1 cellular context compared by ENCODE assay signal in the genomic region with DNA sequence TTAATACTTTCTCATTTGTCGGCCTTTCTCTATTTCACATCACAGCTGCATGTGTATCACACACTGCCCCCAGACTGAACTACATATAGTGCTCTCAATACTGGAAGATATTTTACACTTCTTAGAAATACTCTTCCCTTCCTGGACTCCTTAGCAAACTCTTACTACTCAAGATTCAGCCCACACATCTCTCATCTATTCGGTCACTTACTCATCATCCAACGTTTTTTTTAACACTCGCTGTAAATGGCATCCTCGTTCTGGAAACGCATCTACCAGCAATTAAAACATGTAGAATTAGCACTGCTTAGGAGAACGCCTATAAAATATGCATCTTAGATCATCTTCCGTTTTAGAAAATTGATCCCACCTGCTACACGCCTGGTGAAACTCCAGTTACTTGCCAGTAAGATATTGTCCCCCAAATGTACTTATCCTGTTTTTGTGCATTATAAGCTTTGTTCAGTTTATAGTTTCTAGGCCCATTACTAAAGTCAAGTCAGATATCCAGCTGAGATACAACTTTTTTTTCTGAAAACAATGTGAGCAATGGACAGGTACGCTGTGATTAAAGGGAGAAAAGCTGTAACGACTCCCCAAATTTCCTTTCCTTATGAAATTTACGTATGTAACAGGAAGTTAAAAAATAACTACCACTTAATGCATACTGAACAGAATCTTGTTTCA.
A peak's percentile ranks its signal among the peaks of the same experiment; 100 is the strongest.
TF ChIP-seq lines count a peak whose summit lies in the region.

No MANE protein-coding gene starts in this region.

TF ChIP-seq in K562, 482 proteins besides CTCF, POLR2A, EP300 and RAD21:
- TF ChIP-seq ZNF23 (CRISPR knock-in tag; IDR thresholded peaks at IDR 0.05) (no peak), OTX1 (CRISPR knock-in tag; IDR thresholded peaks at IDR 0.05) (no peak), ZFX (CRISPR knock-in tag; IDR thresholded peaks at IDR 0.05) (0 out of 2 replicates have a peak, but pooled peaks have one; percentile 14), ZNF175 (CRISPR knock-in tag; IDR thresholded peaks at IDR 0.05; ENCODE audit: low read depth) (no peak), TEAD4 (IDR thresholded peaks at IDR 0.05; ENCODE audit: low read length) (0 out of 2 replicates have a peak, but pooled peaks have one; percentile 10), TEAD4 (CRISPR knock-in tag; IDR thresholded peaks at IDR 0.05; ENCODE audit: borderline replicate concordance) (no peak), SMAD1 (IDR thresholded peaks at IDR 0.05; ENCODE audit: low read depth, low read length, partially characterized antibody) (no peak), JUND (IDR thresholded peaks at IDR 0.05; ENCODE audit: borderline replicate concordance, low read depth, low read length) (no peak), JUND (tag; IDR thresholded peaks at IDR 0.05; ENCODE audit: borderline replicate concordance, low read depth, low read length) (peak; percentile 35; the same call in 1 of the 3 replicates), RFX5 (IDR thresholded peaks at IDR 0.05; ENCODE audit: low read depth, low read length) (no peak), COPS2 (conservative IDR thresholded peaks at IDR 0.05) (no peak), HDAC2 (IDR thresholded peaks at IDR 0.05) (no peak), MEIS2 (IDR thresholded peaks at IDR 0.05; ENCODE audit: partially characterized antibody) (peak; percentile 24), ZNF384 (IDR thresholded peaks at IDR 0.05; ENCODE audit: low read depth, low read length) (peak; percentile 46; the same call in 1 of the 2 replicates), NONO (IDR thresholded peaks at IDR 0.05; ENCODE audit: low read depth in 2 of 2, low read length in 1 of 2) (0 out of 4 replicates have a peak, but pooled peaks of 1 of the 2 experiments have one; percentile 6), GTF2E2 (tag; IDR thresholded peaks at IDR 0.05) (peak; percentile 6; the same call in 1 of the 2 replicates), BCOR (IDR thresholded peaks at IDR 0.05) (no peak), HDAC3 (IDR thresholded peaks at IDR 0.05; ENCODE audit: borderline replicate concordance, partially characterized antibody) (no peak), NCOA4 (IDR thresholded peaks at IDR 0.05; ENCODE audit: partially characterized antibody) (no peak), NFIX (CRISPR knock-in tag; IDR thresholded peaks at IDR 0.05; ENCODE audit: low read depth) (no peak), ZNF3 (CRISPR knock-in tag; IDR thresholded peaks at IDR 0.05) (0 out of 2 replicates have a peak, but pooled peaks have one; percentile 38), EP400 (IDR thresholded peaks at IDR 0.05) (0 out of 2 replicates have a peak, but pooled peaks have one; percentile 17), ARID1B (IDR thresholded peaks at IDR 0.05) (0 out of 2 replicates have a peak, but pooled peaks have one; percentile 8), RBM39 (optimal IDR thresholded peaks at IDR 0.05; ENCODE audit: low read depth, low read length) (no peak), CREB1 (IDR thresholded peaks at IDR 0.05) (peak; percentile 13; the same call in 1 of the 2 replicates), CREB1 (CRISPR knock-in tag; IDR thresholded peaks at IDR 0.05) (no peak)
- TF ChIP-seq, protein P1, sequence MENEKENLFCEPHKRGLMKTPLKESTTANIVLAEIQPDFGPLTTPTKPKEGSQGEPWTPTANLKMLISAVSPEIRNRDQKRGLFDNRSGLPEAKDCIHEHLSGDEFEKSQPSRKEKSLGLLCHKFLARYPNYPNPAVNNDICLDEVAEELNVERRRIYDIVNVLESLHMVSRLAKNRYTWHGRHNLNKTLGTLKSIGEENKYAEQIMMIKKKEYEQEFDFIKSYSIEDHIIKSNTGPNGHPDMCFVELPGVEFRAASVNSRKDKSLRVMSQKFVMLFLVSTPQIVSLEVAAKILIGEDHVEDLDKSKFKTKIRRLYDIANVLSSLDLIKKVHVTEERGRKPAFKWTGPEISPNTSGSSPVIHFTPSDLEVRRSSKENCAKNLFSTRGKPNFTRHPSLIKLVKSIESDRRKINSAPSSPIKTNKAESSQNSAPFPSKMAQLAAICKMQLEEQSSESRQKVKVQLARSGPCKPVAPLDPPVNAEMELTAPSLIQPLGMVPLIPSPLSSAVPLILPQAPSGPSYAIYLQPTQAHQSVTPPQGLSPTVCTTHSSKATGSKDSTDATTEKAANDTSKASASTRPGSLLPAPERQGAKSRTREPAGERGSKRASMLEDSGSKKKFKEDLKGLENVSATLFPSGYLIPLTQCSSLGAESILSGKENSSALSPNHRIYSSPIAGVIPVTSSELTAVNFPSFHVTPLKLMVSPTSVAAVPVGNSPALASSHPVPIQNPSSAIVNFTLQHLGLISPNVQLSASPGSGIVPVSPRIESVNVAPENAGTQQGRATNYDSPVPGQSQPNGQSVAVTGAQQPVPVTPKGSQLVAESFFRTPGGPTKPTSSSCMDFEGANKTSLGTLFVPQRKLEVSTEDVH (IDR thresholded peaks at IDR 0.05; ENCODE audit: low read depth, partially characterized antibody): peak; percentile 25
